In the genomic region with DNA sequence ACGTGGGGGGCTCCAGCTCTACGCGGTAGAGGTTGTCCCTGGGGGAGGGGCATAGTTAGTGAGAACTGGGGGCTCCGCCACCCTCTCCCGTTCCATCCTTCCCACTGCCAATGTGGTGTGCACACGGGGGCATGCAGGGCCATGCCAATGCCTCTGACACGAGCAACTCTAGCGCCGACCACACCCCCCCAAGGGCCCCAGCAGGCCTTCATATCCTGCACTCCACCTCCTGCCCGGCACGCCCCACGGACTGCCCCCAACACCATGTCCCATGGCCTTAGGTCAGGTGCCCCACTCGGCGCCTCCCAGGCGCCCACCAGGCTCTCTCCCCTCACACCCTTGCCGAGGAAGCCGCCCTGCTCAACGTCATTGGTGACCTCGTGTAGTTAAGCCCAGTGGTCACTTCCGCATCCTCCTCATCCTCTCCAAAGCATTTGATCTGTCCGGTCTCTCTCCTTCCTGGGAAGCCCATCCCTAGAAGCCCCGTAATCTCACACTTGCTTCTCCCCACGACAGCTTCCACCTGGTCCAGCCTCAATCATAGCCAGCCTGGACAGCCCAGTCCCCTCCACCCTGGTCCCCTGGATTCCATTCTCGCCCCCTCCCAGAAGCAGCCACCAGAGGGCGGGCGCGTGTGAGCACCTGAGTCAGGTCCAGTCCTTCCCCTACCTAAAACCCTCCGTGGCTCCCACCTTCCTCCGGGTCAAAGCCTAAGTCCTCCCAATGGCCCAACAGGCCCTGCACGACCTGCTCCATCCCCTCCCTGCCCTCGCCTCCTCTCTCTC, we compare ENCODE assay signal across 10 cellular contexts. TPM values are rescaled to one million over a fixed set of nuclear protein-coding genes. Genes with fewer than 3 reads are reported as not detected.
DNase-seq lines count a peak whose midpoint lies in the region; TF ChIP-seq lines count a peak whose summit lies in the region.
"Had no signal": no experiment of that assay in that cellular context is flagged by ENCODE, and none has a peak within 500 bp of the region (broad histone marks: within the 10 kb centered on the region; RNA-seq: fewer than 3 reads in every experiment).

No MANE protein-coding gene starts in this region.

- H3K27me3 ChIP-seq in MM.1S (replicated peaks; ENCODE audit: insufficient read depth, low read length), result peaks cover 49% of the 10 kb centered on the region
- no peaks in the 10 kb centered on the region for H3K27me3 ChIP-seq in brain microvascular endothelial cell (replicated peaks)
- peaks cover 0 to 2% (median 0%) of the 10 kb centered on the region in 3 experiments for H3K27me3 ChIP-seq in neuronal stem cell (ENCODE audit: control insufficient read depth in 3 of 3, insufficient read depth in 3 of 3, low read depth in 1 of 3, low read length in 3 of 3)
- H3K27me3 ChIP-seq in sigmoid colon, result no peaks in the 10 kb centered on the region

- H4K8ac ChIP-seq in neuronal stem cell (ENCODE audit: low read depth, low read length), result no peak overlapping the region

- no peak overlapping the region for H2BK12ac ChIP-seq in neuronal stem cell (ENCODE audit: low read length)

- intact Hi-C loops in sigmoid colon (cut with DNase I), result loop anchor here (5.0 kb wide), 1 partner anchor 80 kb away; a partner anchor contains a TSS

- H2BK120ac ChIP-seq in neuronal stem cell (ENCODE audit: low read depth, low read length), result no peak overlapping the region

- H3K27ac ChIP-seq in MM.1S (ENCODE audit: low read length) (no peak overlapping the region), brain microvascular endothelial cell (no peak overlapping the region), neuronal stem cell (replicated peaks; ENCODE audit: low read length) (no peak overlapping the region), sigmoid colon (peak overlapping the region in 1 of 4 donors; percentile 27)

- no peak overlapping the region for H3K4me3 ChIP-seq in MM.1S (ENCODE audit: low read length)
- no peak overlapping the region for H3K4me3 ChIP-seq in brain microvascular endothelial cell (ENCODE audit: low read depth, low read length)
- no peak overlapping the region for H3K4me3 ChIP-seq in neuronal stem cell (ENCODE audit: low read length in 2 of 2)
- peak overlapping the region in 1 of 4 donors; percentile 21 for H3K4me3 ChIP-seq in sigmoid colon

- no peak overlapping the region for H2BK15ac ChIP-seq in neuronal stem cell (ENCODE audit: low read length)

- H3K9me2 ChIP-seq in MM.1S (replicated peaks; ENCODE audit: insufficient read depth, low read length), result no peaks in the 10 kb centered on the region

- no peak overlapping the region for H3K9ac ChIP-seq in MM.1S (ENCODE audit: low read length)
- peak overlapping the region; percentile 72 for H3K9ac ChIP-seq in neuronal stem cell (ENCODE audit: low read depth, low read length, poor library complexity)

- TF ChIP-seq POLR2A in sigmoid colon (IDR thresholded peaks at IDR 0.05), result no peak

- no peak for TF ChIP-seq EP300 in sigmoid colon (IDR thresholded peaks at IDR 0.05)

- H3K18ac ChIP-seq in neuronal stem cell (ENCODE audit: low read length), result no peak overlapping the region

- H3F3A ChIP-seq in MM.1S (ENCODE audit: insufficient read depth, low read length), result no peaks in the 10 kb centered on the region

- H3K23ac ChIP-seq in neuronal stem cell (ENCODE audit: low read depth, low read length, poor library complexity), result no peak overlapping the region

- TF ChIP-seq CTCF in MM.1S (IDR thresholded peaks at IDR 0.05; ENCODE audit: low read length), result peak; percentile 40
- peak; percentile 47 for TF ChIP-seq CTCF in brain microvascular endothelial cell (IDR thresholded peaks at IDR 0.05; ENCODE audit: low read depth, low read length, missing control alignments)
- no peak for TF ChIP-seq CTCF in sigmoid colon (IDR thresholded peaks at IDR 0.05)

- H3K36me3 ChIP-seq in MM.1S (replicated peaks; ENCODE audit: insufficient read depth, low read length) (no peaks in the 10 kb centered on the region), brain microvascular endothelial cell (replicated peaks) (no peaks in the 10 kb centered on the region), neuronal stem cell (replicated peaks in 1 of 2; ENCODE audit: control insufficient read depth in 2 of 2, insufficient read depth in 2 of 2, low read length in 2 of 2) (peaks cover 34 to 36% of the 10 kb centered on the region in 2 donors), sigmoid colon (no peaks in the 10 kb centered on the region)

- no peak overlapping the region for H4K91ac ChIP-seq in neuronal stem cell (ENCODE audit: low read depth, low read length, poor library complexity)

- H3K14ac ChIP-seq in neuronal stem cell (ENCODE audit: low read length), result no peak overlapping the region

- H2AK5ac ChIP-seq in neuronal stem cell (ENCODE audit: low read depth, low read length), result peak overlapping the region; percentile 15

- H3K4me1 ChIP-seq in MM.1S (ENCODE audit: low read length) (no peaks in the 10 kb centered on the region), neuronal stem cell (ENCODE audit: control insufficient read depth in 2 of 2, insufficient read depth in 1 of 2, low read depth in 1 of 2, low read length in 2 of 2) (no peaks in the 10 kb centered on the region), sigmoid colon (peaks cover 0 to 7% (median 5%) of the 10 kb centered on the region in 4 donors)

- no peaks in the 10 kb centered on the region for H3K79me2 ChIP-seq in MM.1S (ENCODE audit: low read length)

- no CpG with 5 or more reads among the region's 31 CpGs for WGBS in neuronal stem cell (ENCODE audit: extremely low coverage in 2 of 2, insufficient read length in 2 of 2, insufficient replicate concordance in 1 of 2), 2 donors
- 62 to 81% methylated on average over 31 of the region's 31 CpGs for WGBS in sigmoid colon, 2 donors

- H3K79me1 ChIP-seq in neuronal stem cell (ENCODE audit: low read depth, low read length), result peaks cover 3% of the 10 kb centered on the region

- DNase-seq in NCI-H82 (lab: John Stamatoyannopoulos, UW) (peak; percentile 39), NCI-H82 treated with DMSO at 0.1 percent for 48 hours (lab: John Stamatoyannopoulos, UW; ENCODE audit: unreplicated experiment) (no peak), MM.1S (no peak), brain microvascular endothelial cell (no peak), neuronal stem cell (ENCODE audit: low spot score) (no peak), OCI-M2 (lab: John Stamatoyannopoulos, UW; ENCODE audit: unreplicated experiment) (no peak), sigmoid colon (no peak), NCI-H1417 treated with DMSO at 0.1 percent for 48 hours (lab: John Stamatoyannopoulos, UW) (no peak)
- DNase-seq: KBM-7 had no signal

- no peak overlapping the region for H3K4ac ChIP-seq in neuronal stem cell (ENCODE audit: low read length)

- in situ Hi-C loops in brain microvascular endothelial cell (cut with HindIII; ENCODE audit: low pct_ligation_motif_present, low sequenced_read_pairs), result no loop called here

- H3K4me2 ChIP-seq in MM.1S (ENCODE audit: low read depth, low read length) (no peak overlapping the region), neuronal stem cell (ENCODE audit: insufficient read depth, low read length, poor library complexity, severe bottlenecking) (no peak overlapping the region)

- H4K20me1 ChIP-seq in MM.1S (ENCODE audit: insufficient read depth, low read length), result no peaks in the 10 kb centered on the region

- H2BK5ac ChIP-seq in neuronal stem cell (ENCODE audit: low read length), result no peak overlapping the region

- H2AFZ ChIP-seq in MM.1S (ENCODE audit: low read length) (no peak overlapping the region), neuronal stem cell (ENCODE audit: low read length) (no peak overlapping the region)

- no peaks in the 10 kb centered on the region for H3K9me3 ChIP-seq in MM.1S (replicated peaks; ENCODE audit: insufficient read depth, low read length)
- no peaks in the 10 kb centered on the region for H3K9me3 ChIP-seq in neuronal stem cell (replicated peaks in 1 of 2; ENCODE audit: control insufficient read depth in 2 of 2, insufficient read depth in 1 of 2, low read depth in 1 of 2, low read length in 2 of 2)
- H3K9me3 ChIP-seq in sigmoid colon, result no peaks in the 10 kb centered on the region

RNA-seq across cellular contexts. Expression of a gene that starts 2.1 kb away (rescaled TPM):
- 42.5 TPM for polyA plus RNA-seq in neuronal stem cell (2013, experiment 1 of 2)
- 43.0 TPM for polyA plus RNA-seq in neuronal stem cell (2013, experiment 2 of 2)
- total RNA-seq in sigmoid colon, result 1 to 10 TPM; 1.1 to 5.7 (median 1.6) TPM
- 10 to 100 TPM in 1 of 3 donors, 1 to 10 TPM in 1, under 1 TPM in 1; 0.60 to 16.9 (median 4.7) TPM for polyA plus RNA-seq in sigmoid colon

RNA-seq across cellular contexts. Expression of a gene that starts 17.5 kb away (rescaled TPM):
- polyA plus RNA-seq in neuronal stem cell (2013, experiment 1 of 2), result not detected
- polyA plus RNA-seq in neuronal stem cell (2013, experiment 2 of 2), result 0.01 TPM
- 1 to 10 TPM in 1 of 4 donors, under 1 TPM in 2, not detected in 1; 0.36 to 2.3 (median 0.49) TPM for total RNA-seq in sigmoid colon
- 10 to 100 TPM in 1 of 3 donors, 1 to 10 TPM in 2; 2.4 to 21.0 (median 3.7) TPM for polyA plus RNA-seq in sigmoid colon
- total RNA-seq: RPMI7951 had no signal

RNA-seq across cellular contexts. Expression of a gene that starts 22.4 kb away (rescaled TPM):
- 2.9 TPM for polyA plus RNA-seq in neuronal stem cell (2013, experiment 1 of 2)
- polyA plus RNA-seq in neuronal stem cell (2013, experiment 2 of 2), result 2.9 TPM
- total RNA-seq in sigmoid colon, result 10 to 100 TPM in 1 of 4 donors, 1 to 10 TPM in 3; 2.5 to 10.0 (median 4.2) TPM
- polyA plus RNA-seq in sigmoid colon, result 1 to 10 TPM in 2 of 3 donors, under 1 TPM in 1; 0.69 to 3.1 (median 2.4) TPM
- total RNA-seq: RPMI7951 had no signal

RNA-seq across cellular contexts. Expression of a gene that starts 39.1 kb away (rescaled TPM):
- 0.13 TPM for polyA plus RNA-seq in neuronal stem cell (2013, experiment 1 of 2)
- polyA plus RNA-seq in neuronal stem cell (2013, experiment 2 of 2), result 0.18 TPM
- total RNA-seq in sigmoid colon, result 10 to 100 TPM; 41.3 to 71.7 (median 55.9) TPM
- 10 to 100 TPM in 1 of 3 donors, 1 to 10 TPM in 1, under 1 TPM in 1; 0.69 to 22.3 (median 1.8) TPM for polyA plus RNA-seq in sigmoid colon
- total RNA-seq: RPMI7951 had no signal

Comparison
In these comparisons a context has a peak if more than half of its experiments do, and no peak if none do; other contexts are left out.
1. CTCF ChIP-seq: peak in MM.1S (single experiment) and brain microvascular endothelial cell (single experiment); none in sigmoid colon (0 of 4).